18 cellular contexts compared by ENCODE assay signal in genomic region chr14:93708311-93708734, GRCh38.
DNase-seq lines count a peak whose midpoint lies in the region; FAIRE-seq and TF ChIP-seq lines count a peak whose summit lies in the region.
"Had no signal": no experiment of that assay in that cellular context is flagged by ENCODE, and none has a peak within 500 bp of the region (broad histone marks: within the 10 kb centered on the region; RNA-seq: fewer than 3 reads in every experiment).

No MANE protein-coding gene starts in this region.

- H3K27ac ChIP-seq in BLaER1 (0 out of 2 replicates have a peak overlapping the region, but pooled peaks have one; percentile 16), right atrium auricular region (no peak overlapping the region)

- H3K4me3 Mint-ChIP-seq in activated T-helper 2 cell treated with anti-CD3 and anti-CD28 coated beads, Interferon-gamma antibody, Interleukin-2, Interleukin-4, amounts not matched to agents 10 μg/mL and 5 μg/mL and 100 μg/mL, durations not matched to agents 14 hours and 24 hours and 36 hours (ENCODE audit: low read depth): no peak overlapping the region
- no peak overlapping the region for H3K4me3 Mint-ChIP-seq in nephron progenitor cell
- H3K4me3 Mint-ChIP-seq: CD4-positive, alpha-beta memory T cell; HFFc6 had no signal

- no peaks in the 10 kb centered on the region for H3K9me3 ChIP-seq in BLaER1
- H3K9me3 ChIP-seq in right atrium auricular region: no peaks in the 10 kb centered on the region
- H3K9me3 ChIP-seq: Peyer's patch had no signal

- H3K27ac Mint-ChIP-seq in activated T-helper 2 cell treated with anti-CD3 and anti-CD28 coated beads, Interferon-gamma antibody, Interleukin-2, Interleukin-4, amounts not matched to agents 10 μg/mL and 5 μg/mL and 100 μg/mL, durations not matched to agents 14 hours and 24 hours and 36 hours: no peak overlapping the region
- no peak overlapping the region for H3K27ac Mint-ChIP-seq in nephron progenitor cell
- H3K27ac Mint-ChIP-seq: CD4-positive, alpha-beta memory T cell; HFFc6 had no signal

- H3K36me3 ChIP-seq in BLaER1 (no peaks in the 10 kb centered on the region), right atrium auricular region (no peaks in the 10 kb centered on the region)
- H3K36me3 ChIP-seq: Peyer's patch had no signal

- no peaks in the 10 kb centered on the region for H3K9me3 Mint-ChIP-seq in activated T-helper 2 cell treated with anti-CD3 and anti-CD28 coated beads, Interferon-gamma antibody, Interleukin-2, Interleukin-4, amounts not matched to agents 10 μg/mL and 5 μg/mL and 100 μg/mL, durations not matched to agents 14 hours and 24 hours and 36 hours
- no peaks in the 10 kb centered on the region for H3K9me3 Mint-ChIP-seq in nephron progenitor cell

- no peaks in the 10 kb centered on the region for H3K4me1 Mint-ChIP-seq in activated T-helper 2 cell treated with anti-CD3 and anti-CD28 coated beads, Interferon-gamma antibody, Interleukin-2, Interleukin-4, amounts not matched to agents 10 μg/mL and 5 μg/mL and 100 μg/mL, durations not matched to agents 14 hours and 24 hours and 36 hours (ENCODE audit: low read depth)
- no peaks in the 10 kb centered on the region for H3K4me1 Mint-ChIP-seq in nephron progenitor cell
- H3K4me1 Mint-ChIP-seq: CD4-positive, alpha-beta memory T cell had no signal

- no peaks in the 10 kb centered on the region for H4K20me1 ChIP-seq in BLaER1

- intact Hi-C loops in activated T-helper 2 cell treated with anti-CD3 and anti-CD28 coated beads, Interferon-gamma antibody, Interleukin-2, Interleukin-4, amounts not matched to agents 10 μg/mL and 5 μg/mL and 100 μg/mL, durations not matched to agents 14 hours and 24 hours and 36 hours (cut with micrococcal nuclease): no loop called here

- FAIRE-seq in GM12892 (lab: Jason Lieb, UNC): no peak
- FAIRE-seq: HTR-8/SVneo had no signal

- H3K27me3 Mint-ChIP-seq in activated T-helper 2 cell treated with anti-CD3 and anti-CD28 coated beads, Interferon-gamma antibody, Interleukin-2, Interleukin-4, amounts not matched to agents 10 μg/mL and 5 μg/mL and 100 μg/mL, durations not matched to agents 14 hours and 24 hours and 36 hours (ENCODE audit: low read depth): no peaks in the 10 kb centered on the region
- H3K27me3 Mint-ChIP-seq in nephron progenitor cell (ENCODE audit: low read depth, poor library complexity): peaks cover 8% of the 10 kb centered on the region

- H3K4me3 ChIP-seq in BLaER1 (no peak overlapping the region), right atrium auricular region (no peak overlapping the region)
- H3K4me3 ChIP-seq: Peyer's patch had no signal

- H3K9ac ChIP-seq in BLaER1: no peak overlapping the region; the same call in 1 of the 2 replicates

- H3K27me3 ChIP-seq in BLaER1 (no peaks in the 10 kb centered on the region), right atrium auricular region (no peaks in the 10 kb centered on the region)
- H3K27me3 ChIP-seq: Peyer's patch had no signal

- peaks cover 21% of the 10 kb centered on the region for H3K4me1 ChIP-seq in BLaER1
- H3K4me1 ChIP-seq in right atrium auricular region: peaks cover 0 to 11% of the 10 kb centered on the region in 2 donors
- H3K4me1 ChIP-seq: Peyer's patch had no signal

- TF ChIP-seq POLR2A in GM12892 (IDR thresholded peaks at IDR 0.05; ENCODE audit: low read depth, low read length): no peak

- in situ Hi-C loops in G401 (cut with HindIII; ENCODE audit: low sequenced_read_pairs): no loop called here

- TF ChIP-seq CTCF in right atrium auricular region (IDR thresholded peaks at IDR 0.05) (no peak), nephron progenitor cell (IDR thresholded peaks at IDR 0.05) (no peak)

- peak overlapping the region; percentile 60 for H3K4me2 ChIP-seq in BLaER1

- no peaks in the 10 kb centered on the region for H3K36me3 Mint-ChIP-seq in activated T-helper 2 cell treated with anti-CD3 and anti-CD28 coated beads, Interferon-gamma antibody, Interleukin-2, Interleukin-4, amounts not matched to agents 10 μg/mL and 5 μg/mL and 100 μg/mL, durations not matched to agents 14 hours and 24 hours and 36 hours (ENCODE audit: low read depth)
- no peaks in the 10 kb centered on the region for H3K36me3 Mint-ChIP-seq in nephron progenitor cell (ENCODE audit: low read depth)
- H3K36me3 Mint-ChIP-seq: CD4-positive, alpha-beta memory T cell had no signal

- DNase-seq in G401 (ENCODE audit: low spot score) (peak; percentile 19), ecto neural progenitor cell (ENCODE audit: low spot score) (peak; percentile 17), right atrium auricular region (ENCODE audit: low spot score) (peak; percentile 56), nephron progenitor cell (no peak), GM12892 (ENCODE audit: insufficient read length) (no peak)
- DNase-seq in activated T-helper 2 cell treated with anti-CD3 and anti-CD28 coated beads, Interferon-gamma antibody, Interleukin-2, Interleukin-4, amounts not matched to agents 10 μg/mL and 5 μg/mL and 100 μg/mL, durations not matched to agents 14 hours and 24 hours and 36 hours (ENCODE audit: low spot score): no peak
- DNase-seq: AML-193; CD4-positive, alpha-beta memory T cell; DND-41; GF-D8; GOT3; HFFc6; NCI-H1092 treated with DMSO at 0.1 percent for 48 hours; NCI-H187; Peyer's patch; SIG-M5 had no signal

Comparison
In these comparisons a context has a peak if more than half of its experiments do, and no peak if none do; other contexts are left out.
1. DNase-seq: peak in G401 (single experiment), ecto neural progenitor cell (single experiment) and right atrium auricular region (single experiment); none in activated T-helper 2 cell treated with anti-CD3 and anti-CD28 coated beads, Interferon-gamma antibody, Interleukin-2, Interleukin-4, amounts not matched to agents 10 μg/mL and 5 μg/mL and 100 μg/mL, durations not matched to agents 14 hours and 24 hours and 36 hours (single experiment), nephron progenitor cell (single experiment) and GM12892 (single experiment).